11 cellular contexts compared by ENCODE assay signal in the genomic region with DNA sequence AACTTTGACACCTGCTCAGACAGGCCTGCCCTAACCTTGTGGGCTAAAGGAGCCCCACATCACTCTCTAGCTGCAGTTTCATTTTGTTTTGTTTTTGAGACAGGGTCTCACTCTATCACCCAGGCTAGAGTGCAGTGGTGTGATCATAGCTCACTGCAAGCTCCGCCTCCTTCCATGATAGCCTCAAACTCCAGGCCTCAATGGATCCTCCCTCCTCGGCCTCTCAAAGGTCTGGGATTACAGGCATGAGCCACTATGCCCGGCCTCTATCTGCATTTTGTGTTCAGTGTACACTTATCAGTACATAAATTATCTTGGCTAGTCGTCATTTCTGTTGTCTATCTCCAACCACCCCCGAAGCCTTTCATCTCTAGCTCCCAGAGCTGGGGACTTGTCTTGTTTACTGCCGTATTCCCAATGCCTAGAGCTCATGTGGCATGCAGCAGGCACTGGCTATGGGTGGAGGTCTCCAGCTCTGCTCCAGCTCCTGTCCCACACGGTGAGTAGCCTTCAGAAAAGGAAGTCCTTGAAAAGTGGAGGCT. TPM values are rescaled to one million over a fixed set of nuclear protein-coding genes. Genes with fewer than 3 reads are reported as not detected.
DNase-seq lines count a peak whose midpoint lies in the region; ATAC-seq and TF ChIP-seq lines count a peak whose summit lies in the region.
"Had no signal": no experiment of that assay in that cellular context is flagged by ENCODE, and none has a peak within 500 bp of the region (broad histone marks: within the 10 kb centered on the region; RNA-seq: fewer than 3 reads in every experiment).

No MANE protein-coding gene starts in this region.

- no peaks in the 10 kb centered on the region for H3K9me3 ChIP-seq in ascending aorta
- no peaks in the 10 kb centered on the region for H3K9me3 ChIP-seq in stomach smooth muscle (ENCODE audit: control insufficient read depth in 2 of 2, low read length in 2 of 2)
- H3K9me3 ChIP-seq in thyroid gland: no peaks in the 10 kb centered on the region

- intact Hi-C loops in ascending aorta (cut with DNase I): loop anchor here (5.0 kb wide), 1 partner anchor 428 kb away; a partner anchor contains a TSS
- intact Hi-C loops in thyroid gland (cut with DNase I): no loop called here

- H3K79me2 ChIP-seq in KMS-11 (ENCODE audit: insufficient read depth, low read depth): no peaks in the 10 kb centered on the region

- peak overlapping the region; percentile 45 for H2AFZ ChIP-seq in KMS-11 (ENCODE audit: low read depth)

- DNase-seq in ascending aorta (ENCODE audit: low spot score in 2 of 2) (no peak), medulla oblongata (ENCODE audit: extremely low spot score) (peak; percentile 43), KG1 (lab: John Stamatoyannopoulos, UW) (no peak), thyroid gland (no peak)
- DNase-seq: activated T-cell treated with anti-CD3 and anti-CD28 coated beads for 4 hours; naive thymus-derived CD8-positive, alpha-beta T cell; stimulated activated CD4-positive, alpha-beta T cell treated with anti-CD3 and anti-CD28 coated beads, Interleukin-4, amount 100 ng/mL, for 4 hours had no signal

- H3K27ac ChIP-seq in KMS-11 (peak overlapping the region; percentile 85), ascending aorta (peak overlapping the region; percentile 85), stomach smooth muscle (ENCODE audit: low read length) (peak overlapping the region; percentile 97), thyroid gland (no peak overlapping the region)
- H3K27ac ChIP-seq: cardiac muscle cell had no signal

- 90 to 94% methylated on average over 7 of the region's 7 CpGs for WGBS in thyroid gland, 2 donors

- TF ChIP-seq POLR2A in thyroid gland (IDR thresholded peaks at IDR 0.05): no peak

- H3K27me3 ChIP-seq in KMS-11 (ENCODE audit: insufficient read depth, low read depth) (no peaks in the 10 kb centered on the region), ascending aorta (no peaks in the 10 kb centered on the region), stomach smooth muscle (ENCODE audit: control insufficient read depth in 1 of 2, insufficient read depth in 2 of 2, low read length in 2 of 2) (no peaks in the 10 kb centered on the region), thyroid gland (no peaks in the 10 kb centered on the region)
- H3K27me3 ChIP-seq: cardiac muscle cell had no signal

- no peak overlapping the region for H3K4me3 ChIP-seq in KMS-11 (IDR thresholded peaks at IDR 0.05; ENCODE audit: insufficient read depth, low read depth, low read length)
- H3K4me3 ChIP-seq in ascending aorta: no peak overlapping the region
- peak overlapping the region in 1 of 2 donors; percentile 35 for H3K4me3 ChIP-seq in stomach smooth muscle (ENCODE audit: low read length in 2 of 2)
- H3K4me3 ChIP-seq in thyroid gland (replicated peaks in 1 of 3): no peak overlapping the region
- H3K4me3 ChIP-seq: cardiac muscle cell had no signal

- TF ChIP-seq CTCF in KMS-11 (conservative IDR thresholded peaks at IDR 0.05; ENCODE audit: low read depth, low read length): no peak
- no peak for TF ChIP-seq CTCF in ascending aorta (IDR thresholded peaks at IDR 0.05)
- no peak for TF ChIP-seq CTCF in thyroid gland (IDR thresholded peaks at IDR 0.05)

- no peaks in the 10 kb centered on the region for H3K36me3 ChIP-seq in KMS-11 (ENCODE audit: insufficient read depth)
- H3K36me3 ChIP-seq in ascending aorta: peaks cover 0 to 2% of the 10 kb centered on the region in 2 donors
- no peaks in the 10 kb centered on the region for H3K36me3 ChIP-seq in stomach smooth muscle (ENCODE audit: control insufficient read depth in 2 of 2, insufficient read depth in 2 of 2, low read length in 2 of 2)
- no peaks in the 10 kb centered on the region for H3K36me3 ChIP-seq in thyroid gland
- H3K36me3 ChIP-seq: cardiac muscle cell had no signal

- H4K20me1 ChIP-seq in KMS-11 (ENCODE audit: insufficient read depth): no peaks in the 10 kb centered on the region

- peak overlapping the region; percentile 96 for H3K4me2 ChIP-seq in KMS-11

- ATAC-seq in HG03108 (IDR thresholded peaks at IDR 0.05; ENCODE audit: unreplicated experiment): no peak
- ATAC-seq: naive thymus-derived CD8-positive, alpha-beta T cell had no signal

- peaks cover 68% of the 10 kb centered on the region for H3K4me1 ChIP-seq in KMS-11 (ENCODE audit: low read depth, poor library complexity, severe bottlenecking)
- H3K4me1 ChIP-seq in ascending aorta: peaks cover 17 to 26% of the 10 kb centered on the region in 2 donors
- H3K4me1 ChIP-seq in stomach smooth muscle (ENCODE audit: control insufficient read depth, insufficient read depth, low read length): peaks cover 28% of the 10 kb centered on the region
- H3K4me1 ChIP-seq in thyroid gland: peaks cover 0 to 19% of the 10 kb centered on the region in 2 donors

- peak overlapping the region; percentile 49; the same call in 1 of the 2 replicates for H3K9ac ChIP-seq in KMS-11
- peak overlapping the region; percentile 60 to 63 for H3K9ac ChIP-seq in stomach smooth muscle (ENCODE audit: low read length in 2 of 2)

RNA-seq across cellular contexts. Expression of a gene that starts 22.1 kb away (rescaled TPM):
- total RNA-seq in ascending aorta (38.1 TPM), thyroid gland (10 to 100 TPM; 29.4 to 49.6 (median 39.4) TPM)

RNA-seq across cellular contexts. Expression of a gene that starts 31.3 kb away (rescaled TPM):
- total RNA-seq in ascending aorta (36.9 TPM), thyroid gland (10 to 100 TPM; 31.8 to 53.8 (median 43.6) TPM)

RNA-seq across cellular contexts. Expression of a gene that starts 54.9 kb away (rescaled TPM):
- total RNA-seq in ascending aorta (not detected), thyroid gland (10 to 100 TPM in 2 of 4 donors, 1 to 10 TPM in 2; 3.2 to 18.4 (median 12.5) TPM)

Comparison
In these comparisons a context has a peak if more than half of its experiments do, and no peak if none do; other contexts are left out.
1. H3K27ac ChIP-seq: peak in KMS-11 (single experiment), ascending aorta (2 of 2) and stomach smooth muscle (single experiment); none in thyroid gland (0 of 3).